ENCODE assay signal across 38 cellular contexts in genomic region chr17:48465884-48466283, GRCh38. TPM values are rescaled to one million over a fixed set of nuclear protein-coding genes. Genes with fewer than 3 reads are reported as not detected.
DNase-seq lines count a peak whose midpoint lies in the region; ATAC-seq, FAIRE-seq and TF ChIP-seq lines count a peak whose summit lies in the region.
"Had no signal": no experiment of that assay in that cellular context is flagged by ENCODE, and none has a peak within 500 bp of the region (broad histone marks: within the 10 kb centered on the region; RNA-seq: fewer than 3 reads in every experiment).

No MANE protein-coding gene starts in this region.

- no peak for TF ChIP-seq RAD21 in HCT116 (IDR thresholded peaks at IDR 0.05; ENCODE audit: low read depth)

- peaks cover 1 to 8% of the 10 kb centered on the region in 2 experiments for H3K4me1 ChIP-seq in HCT116 (ENCODE audit: control insufficient read depth in 1 of 2, insufficient read depth in 2 of 2, low read length in 2 of 2)
- peaks cover 1% of the 10 kb centered on the region; the same call in 1 of the 2 replicates for H3K4me1 ChIP-seq in HEK293 (ENCODE audit: control insufficient read depth, insufficient read depth, low read length)
- H3K4me1 ChIP-seq: A549, BE2C, Caco-2 had no signal

- TF ChIP-seq POLR2A in HCT116 (IDR thresholded peaks at IDR 0.05; ENCODE audit: borderline replicate concordance, extremely low read depth, insufficient read depth, insufficient read length), result no peak

- RAD21 ChIA-PET in HCT116 (lab: Charles Lee; ENCODE audit: low non-redundant PET in 1 of 2, low total read pairs in 2 of 2, uncharacterized antibody in 2 of 2, unreplicated experiment in 2 of 2), result no interaction called here

- ATAC-seq in HCT116, result no peak
- ATAC-seq in left colon, result peak; percentile 30
- ATAC-seq in HG02571 (IDR thresholded peaks at IDR 0.05; ENCODE audit: unreplicated experiment), result no peak
- ATAC-seq: A549; CD8-positive, alpha-beta T cell had no signal

- CTCF ChIA-PET in HCT116 (lab: Charles Lee) (interaction anchor here (1.6 kb wide), 1 partner anchor 10 kb away, joined by 9 read pairs; no protein-coding TSS in a partner anchor), HEK293 (lab: Yijun Ruan, JAX) (interaction anchor here (0.5 to 1.2 kb wide), 4 partner anchors 8 to 250 kb away, joined by 3 to 6 read pairs (median 3); no protein-coding TSS in a partner anchor)

- POLR2A ChIA-PET in HCT116 (lab: Charles Lee) (interaction anchor here (1.1 kb wide), 1 partner anchor 9 kb away, joined by 3 read pairs; no protein-coding TSS in a partner anchor), HEK293 (lab: Yijun Ruan, JAX) (no interaction called here)

- H3K27ac ChIP-seq in HCT116 (ENCODE audit: low read depth, low read length) (no peak overlapping the region), HEK293 (ENCODE audit: extremely low read depth, low read depth, low read length) (no peak overlapping the region)
- H3K27ac ChIP-seq: 22Rv1; A549; BLaER1; BLaER1 treated with 17β-estradiol and CSF1 and Interleukin-3, amounts not matched to agents 10 nM and 100 nM; C4-2B had no signal

- H3K4me3 ChIP-seq in HCT116 (replicated peaks in 1 of 2; ENCODE audit: low read depth in 1 of 2, low read length in 2 of 2), result no peak overlapping the region
- no peak overlapping the region for H3K4me3 ChIP-seq in HEK293 (ENCODE audit: low read depth, low read length)
- H3K4me3 ChIP-seq: A549; BLaER1; BLaER1 treated with 17β-estradiol and CSF1 and Interleukin-3, amounts not matched to agents 10 nM and 100 nM had no signal

- intact Hi-C loops in HCT116 (cut with micrococcal nuclease), result no loop called here
- intact Hi-C loops in left colon (cut with DNase I, micrococcal nuclease), result loop anchor here (10.0 kb wide), 2 partner anchors 71 to 101 kb away; no protein-coding TSS in a partner anchor
- intact Hi-C loops in head of caudate nucleus (cut with DNase I), result no loop called here

- no peaks in the 10 kb centered on the region for H3K79me2 ChIP-seq in HCT116 (ENCODE audit: insufficient read depth, low read length)

- peak; percentile 20 for FAIRE-seq in HTR-8/SVneo (lab: Jason Lieb, UNC)
- FAIRE-seq: A204.1, A549, D721Med had no signal

- no peaks in the 10 kb centered on the region for H3K9me2 ChIP-seq in HCT116 (ENCODE audit: insufficient read depth)

- H3K9ac ChIP-seq in HCT116 (ENCODE audit: low read length), result no peak overlapping the region
- H3K9ac ChIP-seq: BLaER1; BLaER1 treated with 17β-estradiol and CSF1 and Interleukin-3, amounts not matched to agents 10 nM and 100 nM had no signal

- H3K36me3 ChIP-seq in HCT116 (ENCODE audit: control insufficient read depth in 1 of 2, insufficient read depth in 2 of 2, low read length in 2 of 2) (no peaks in the 10 kb centered on the region), HEK293 (ENCODE audit: control insufficient read depth in 2 of 2, insufficient read depth in 1 of 2, low read length in 2 of 2) (no peaks in the 10 kb centered on the region)
- H3K36me3 ChIP-seq: BE2C; BLaER1; BLaER1 treated with 17β-estradiol and CSF1 and Interleukin-3, amounts not matched to agents 10 nM and 100 nM had no signal

- DNase-seq in HCT116 (ENCODE audit: low read depth, low spot score) (no peak), HTR-8/SVneo (ENCODE audit: insufficient read length, low spot score) (no peak), left colon (no peak), head of caudate nucleus (no peak), NCI-H128 (lab: John Stamatoyannopoulos, UW; ENCODE audit: unreplicated experiment) (no peak), SIG-M5 treated with dmso at 0.1 percent for 504 hours (lab: John Stamatoyannopoulos, UW; ENCODE audit: unreplicated experiment) (no peak)
- DNase-seq: 8988T; ACHN; AML-193; BE2C; C1 segment of cervical spinal cord; Caco-2; Calu3; CD4-positive, alpha-beta memory T cell; CD4-positive, alpha-beta T cell; CD4-positive, CD25-positive, alpha-beta regulatory T cell; CD8-positive, alpha-beta memory T cell; CD8-positive, alpha-beta T cell; COR-L47; DMS 273 treated with DMSO at 0.1 percent for 48 hours; DMS153; DMS53; DMS79; DMS79 treated with DMSO at 0.1 percent for 48 hours; DND-41; EL had no signal

- no TSS peak for BruUV-seq in HCT116 (replicated peaks; lab: Mats Ljungman, UMichigan)

- H3K4me2 ChIP-seq in HCT116 (ENCODE audit: low read length), result no peak overlapping the region
- H3K4me2 ChIP-seq: A549; BLaER1; BLaER1 treated with 17β-estradiol and CSF1 and Interleukin-3, amounts not matched to agents 10 nM and 100 nM had no signal

- no peak for TF ChIP-seq CTCF in HCT116 (IDR thresholded peaks at IDR 0.05 in 2 of 3, conservative IDR thresholded peaks at IDR 0.05 in 1 of 3; ENCODE audit: borderline replicate concordance in 1 of 3, insufficient read depth in 1 of 3, low read depth in 2 of 3, low read length in 2 of 3)
- TF ChIP-seq CTCF in HEK293 (tag by site-specific recombination; IDR thresholded peaks at IDR 0.05), result no peak

- no peaks in the 10 kb centered on the region for H3K9me3 ChIP-seq in HCT116 (ENCODE audit: control insufficient read depth in 1 of 2, insufficient read depth in 1 of 2, low read depth in 1 of 2, low read length in 2 of 2)
- H3K9me3 ChIP-seq in HEK293 (ENCODE audit: control insufficient read depth, insufficient read depth, low read depth, low read length), result no peaks in the 10 kb centered on the region
- H3K9me3 ChIP-seq: A549; BE2C; BLaER1; BLaER1 treated with 17β-estradiol and CSF1 and Interleukin-3, amounts not matched to agents 10 nM and 100 nM; Caco-2 had no signal

- H4K20me1 ChIP-seq in HCT116 (ENCODE audit: insufficient read depth), result no peaks in the 10 kb centered on the region
- H4K20me1 ChIP-seq: BLaER1; BLaER1 treated with 17β-estradiol and CSF1 and Interleukin-3, amounts not matched to agents 10 nM and 100 nM had no signal

- no peak overlapping the region for H2AFZ ChIP-seq in HCT116 (ENCODE audit: low read depth, low read length, poor library complexity, severe bottlenecking)

- H3K27me3 ChIP-seq in HCT116 (ENCODE audit: insufficient read depth, low read length), result no peaks in the 10 kb centered on the region
- H3K27me3 ChIP-seq: BLaER1; BLaER1 treated with 17β-estradiol and CSF1 and Interleukin-3, amounts not matched to agents 10 nM and 100 nM had no signal

TF ChIP-seq in HCT116, 20 proteins besides CTCF, POLR2A, EP300 and RAD21 (continues in another document):
- TF ChIP-seq SRF (IDR thresholded peaks at IDR 0.05; ENCODE audit: low read depth) (peak; percentile 56; the same call in 1 of the 2 replicates), ZBTB33 (IDR thresholded peaks at IDR 0.05; ENCODE audit: extremely low read depth, insufficient replicate concordance, low read length) (no peak)

TF ChIP-seq in HEK293, 187 proteins besides CTCF, POLR2A, EP300 and RAD21:
- peak; percentile 61 for TF ChIP-seq ZBTB17 (tag by site-specific recombination; IDR thresholded peaks at IDR 0.05)
- no peak for TF ChIP-seq ZNF2 (tag by site-specific recombination; IDR thresholded peaks at IDR 0.05)

RNA-seq across cellular contexts. Expression of gene SKAP1, which starts 35.9 kb away (rescaled TPM):
- 12.4 TPM for total RNA-seq in HCT116 (2021; ENCODE audit: unreplicated experiment)
- 12.0 and 16.1 TPM in 2 replicates for polyA plus RNA-seq in HCT116 (2012)
- total RNA-seq in left colon, result 1 to 10 TPM; 1.2 to 2.5 TPM
- total RNA-seq: A673 had no signal
- polyA plus RNA-seq: AG04450, BJ had no signal

Comparison
In these comparisons a context has a peak if more than half of its experiments do, and no peak if none do; other contexts are left out.
1. intact Hi-C loops: an anchor here in left colon (10.0 kb wide); none called in HCT116 and head of caudate nucleus.